2 cellular contexts compared by ENCODE assay signal in the genomic region with DNA sequence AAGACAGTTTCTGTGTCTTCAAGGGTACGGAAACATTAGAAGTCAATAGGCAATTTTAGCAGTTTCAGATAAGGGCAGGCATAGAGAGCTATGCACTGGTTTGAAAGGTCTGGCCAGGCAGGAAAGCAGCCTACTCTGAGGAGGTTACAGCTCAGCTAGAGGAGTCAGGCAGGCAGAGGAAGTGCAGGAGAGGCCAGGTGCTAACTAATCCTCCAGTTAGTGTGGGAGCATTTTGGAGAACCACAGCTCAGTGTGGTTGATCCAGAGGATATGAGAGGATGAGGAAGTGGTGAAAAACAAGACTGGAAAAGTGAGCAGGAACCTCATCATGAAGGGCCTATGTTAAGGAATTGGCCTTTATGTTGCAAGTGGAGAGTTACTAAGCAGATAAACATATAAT.
TF ChIP-seq lines count a peak whose summit lies in the region.

No MANE protein-coding gene starts in this region.

TF ChIP-seq in IMR-90, 13 proteins besides CTCF, POLR2A, EP300 and RAD21:
- no peak for TF ChIP-seq MAZ (IDR thresholded peaks at IDR 0.05; ENCODE audit: borderline replicate concordance, low read depth, low read length)
- no peak for TF ChIP-seq CEBPB (IDR thresholded peaks at IDR 0.05; ENCODE audit: low read depth, low read length)
- TF ChIP-seq, protein P1, sequence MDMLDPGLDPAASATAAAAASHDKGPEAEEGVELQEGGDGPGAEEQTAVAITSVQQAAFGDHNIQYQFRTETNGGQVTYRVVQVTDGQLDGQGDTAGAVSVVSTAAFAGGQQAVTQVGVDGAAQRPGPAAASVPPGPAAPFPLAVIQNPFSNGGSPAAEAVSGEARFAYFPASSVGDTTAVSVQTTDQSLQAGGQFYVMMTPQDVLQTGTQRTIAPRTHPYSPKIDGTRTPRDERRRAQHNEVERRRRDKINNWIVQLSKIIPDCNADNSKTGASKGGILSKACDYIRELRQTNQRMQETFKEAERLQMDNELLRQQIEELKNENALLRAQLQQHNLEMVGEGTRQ (IDR thresholded peaks at IDR 0.05; ENCODE audit: low read depth, low read length): no peak
- TF ChIP-seq RCOR1 (IDR thresholded peaks at IDR 0.05; ENCODE audit: insufficient replicate concordance, low read length): no peak
- TF ChIP-seq SMC3 (IDR thresholded peaks at IDR 0.05; ENCODE audit: low read depth, low read length): no peak
- TF ChIP-seq RFX5 (IDR thresholded peaks at IDR 0.05; ENCODE audit: low read depth, low read length): no peak
- TF ChIP-seq BHLHE40 (IDR thresholded peaks at IDR 0.05; ENCODE audit: low read depth, low read length): no peak
- no peak for TF ChIP-seq MAFK (IDR thresholded peaks at IDR 0.05; ENCODE audit: low read depth, low read length)
- no peak for TF ChIP-seq CHD1 (IDR thresholded peaks at IDR 0.05; ENCODE audit: low read depth, low read length)
- no peak for TF ChIP-seq MXI1 (IDR thresholded peaks at IDR 0.05; ENCODE audit: borderline replicate concordance, low read depth, low read length)
- TF ChIP-seq NFE2L2 (IDR thresholded peaks at IDR 0.05; ENCODE audit: low read depth, low read length): no peak
- no peak for TF ChIP-seq FOS (IDR thresholded peaks at IDR 0.05; ENCODE audit: low read depth, low read length)
- TF ChIP-seq, protein P2, sequence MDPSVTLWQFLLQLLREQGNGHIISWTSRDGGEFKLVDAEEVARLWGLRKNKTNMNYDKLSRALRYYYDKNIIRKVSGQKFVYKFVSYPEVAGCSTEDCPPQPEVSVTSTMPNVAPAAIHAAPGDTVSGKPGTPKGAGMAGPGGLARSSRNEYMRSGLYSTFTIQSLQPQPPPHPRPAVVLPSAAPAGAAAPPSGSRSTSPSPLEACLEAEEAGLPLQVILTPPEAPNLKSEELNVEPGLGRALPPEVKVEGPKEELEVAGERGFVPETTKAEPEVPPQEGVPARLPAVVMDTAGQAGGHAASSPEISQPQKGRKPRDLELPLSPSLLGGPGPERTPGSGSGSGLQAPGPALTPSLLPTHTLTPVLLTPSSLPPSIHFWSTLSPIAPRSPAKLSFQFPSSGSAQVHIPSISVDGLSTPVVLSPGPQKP (IDR thresholded peaks at IDR 0.05; ENCODE audit: borderline replicate concordance, low read depth, low read length): no peak

TF ChIP-seq in SK-N-SH, 30 proteins besides CTCF, POLR2A, EP300 and RAD21:
- TF ChIP-seq FOSL2 (IDR thresholded peaks at IDR 0.05; ENCODE audit: borderline replicate concordance, low read depth): no peak
TF ChIP-seq in SK-N-SH: peak in this region for 0.
